Comparison of ENCODE assay signal across 8 cellular contexts in genomic region chr18:47901624-47902362, GRCh38. TPM values are rescaled to one million over a fixed set of nuclear protein-coding genes. Genes with fewer than 3 reads are reported as not detected.
DNase-seq lines count a peak whose midpoint lies in the region; ATAC-seq, FAIRE-seq and TF ChIP-seq lines count a peak whose summit lies in the region.

No MANE protein-coding gene starts in this region.

- H3K27ac ChIP-seq in substantia nigra (ENCODE audit: low read depth, low read length, poor library complexity, severe bottlenecking), result no peak overlapping the region

- peak overlapping the region in 6 of 7 donors; percentile 22 to 80 (median 65) for H3K27ac Mint-ChIP-seq in CD14-positive monocyte
- peak overlapping the region; percentile 87 for H3K27ac Mint-ChIP-seq in activated T-helper 2 cell treated with anti-CD3 and anti-CD28 coated beads, Interferon-gamma antibody, Interleukin-2, Interleukin-4, amounts not matched to agents 10 μg/mL and 5 μg/mL and 100 μg/mL, durations not matched to agents 14 hours and 24 hours and 36 hours

- intact Hi-C loops in CD14-positive monocyte (cut with micrococcal nuclease), result no loop called here
- intact Hi-C loops in activated T-helper 2 cell treated with anti-CD3 and anti-CD28 coated beads, Interferon-gamma antibody, Interleukin-2, Interleukin-4, amounts not matched to agents 10 μg/mL and 5 μg/mL and 100 μg/mL, durations not matched to agents 14 hours and 24 hours and 36 hours (cut with micrococcal nuclease), result loop anchor here (1.0 to 2.0 kb wide), 3 partner anchors 11 to 27 kb away; no protein-coding TSS in a partner anchor

- peak overlapping the region; percentile 42 to 58 for H3K4me3 Mint-ChIP-seq in CD14-positive monocyte
- H3K4me3 Mint-ChIP-seq in activated T-helper 2 cell treated with anti-CD3 and anti-CD28 coated beads, Interferon-gamma antibody, Interleukin-2, Interleukin-4, amounts not matched to agents 10 μg/mL and 5 μg/mL and 100 μg/mL, durations not matched to agents 14 hours and 24 hours and 36 hours (ENCODE audit: low read depth), result peak overlapping the region; percentile 64

- H3K27me3 Mint-ChIP-seq in CD14-positive monocyte (ENCODE audit: low read depth in 3 of 3), result no peaks in the 10 kb centered on the region
- no peaks in the 10 kb centered on the region for H3K27me3 Mint-ChIP-seq in activated T-helper 2 cell treated with anti-CD3 and anti-CD28 coated beads, Interferon-gamma antibody, Interleukin-2, Interleukin-4, amounts not matched to agents 10 μg/mL and 5 μg/mL and 100 μg/mL, durations not matched to agents 14 hours and 24 hours and 36 hours (ENCODE audit: low read depth)

- peaks cover 32% of the 10 kb centered on the region for H3K4me1 Mint-ChIP-seq in CD14-positive monocyte
- H3K4me1 Mint-ChIP-seq in activated T-helper 2 cell treated with anti-CD3 and anti-CD28 coated beads, Interferon-gamma antibody, Interleukin-2, Interleukin-4, amounts not matched to agents 10 μg/mL and 5 μg/mL and 100 μg/mL, durations not matched to agents 14 hours and 24 hours and 36 hours (ENCODE audit: low read depth), result peaks cover 85% of the 10 kb centered on the region

- FAIRE-seq in frontal cortex (lab: Jason Lieb, UNC), result no peak

- ATAC-seq in GM19372 (IDR thresholded peaks at IDR 0.05; ENCODE audit: low read depth, unreplicated experiment) (peak; percentile 90), HG03354 (IDR thresholded peaks at IDR 0.05; ENCODE audit: poor library complexity, severe bottlenecking, unreplicated experiment) (peak; percentile 90)

- peaks cover 6 to 13% of the 10 kb centered on the region in 2 donors for H3K36me3 Mint-ChIP-seq in CD14-positive monocyte
- peaks cover 90% of the 10 kb centered on the region for H3K36me3 Mint-ChIP-seq in activated T-helper 2 cell treated with anti-CD3 and anti-CD28 coated beads, Interferon-gamma antibody, Interleukin-2, Interleukin-4, amounts not matched to agents 10 μg/mL and 5 μg/mL and 100 μg/mL, durations not matched to agents 14 hours and 24 hours and 36 hours (ENCODE audit: low read depth)

- TF ChIP-seq CTCF in CD14-positive monocyte (IDR thresholded peaks at IDR 0.05), result no peak

- peaks cover 2 to 9% (median 5%) of the 10 kb centered on the region in 7 donors for H3K9me3 Mint-ChIP-seq in CD14-positive monocyte
- peaks cover 49% of the 10 kb centered on the region for H3K9me3 Mint-ChIP-seq in activated T-helper 2 cell treated with anti-CD3 and anti-CD28 coated beads, Interferon-gamma antibody, Interleukin-2, Interleukin-4, amounts not matched to agents 10 μg/mL and 5 μg/mL and 100 μg/mL, durations not matched to agents 14 hours and 24 hours and 36 hours

- DNase-seq in CD14-positive monocyte (ENCODE audit: low spot score) (no peak), frontal cortex (ENCODE audit: low spot score in 2 of 2) (no peak), substantia nigra (lab: John Stamatoyannopoulos, UW) (no peak), ecto neural progenitor cell (ENCODE audit: low spot score) (no peak), NCI-H2196 treated with DMSO at 0.1 percent for 48 hours (lab: John Stamatoyannopoulos, UW; ENCODE audit: unreplicated experiment) (no peak)
- DNase-seq in activated T-helper 2 cell treated with anti-CD3 and anti-CD28 coated beads, Interferon-gamma antibody, Interleukin-2, Interleukin-4, amounts not matched to agents 10 μg/mL and 5 μg/mL and 100 μg/mL, durations not matched to agents 14 hours and 24 hours and 36 hours (ENCODE audit: low spot score), result no peak

RNA-seq across cellular contexts. Expression of gene SMAD2, which starts 28.7 kb away (rescaled TPM):
- polyA plus RNA-seq in CD14-positive monocyte, result 10 to 100 TPM; 70.6 to 72.6 TPM
- 353 and 358 TPM in 2 replicates for total RNA-seq in activated T-helper 2 cell treated with anti-CD3 and anti-CD28 coated beads, Interferon-gamma antibody, Interleukin-2, Interleukin-4, amounts not matched to agents 10 μg/mL and 5 μg/mL and 100 μg/mL, durations not matched to agents 14 hours and 24 hours and 36 hours
- 45.2 TPM for total RNA-seq in frontal cortex
